Comparison of ENCODE assay signal across 9 cellular contexts in genomic region chr2:64945973-64946736, GRCh38. TPM values are rescaled to one million over a fixed set of nuclear protein-coding genes. Genes with fewer than 3 reads are reported as not detected.
DNase-seq lines count a peak whose midpoint lies in the region; ATAC-seq and TF ChIP-seq lines count a peak whose summit lies in the region.
"Had no signal": no experiment of that assay in that cellular context is flagged by ENCODE, and none has a peak within 500 bp of the region (broad histone marks: within the 10 kb centered on the region; RNA-seq: fewer than 3 reads in every experiment).

No MANE protein-coding gene starts in this region.

- H3K9me3 Mint-ChIP-seq in CD14-positive monocyte = peaks cover 0 to 2% (median 0%) of the 10 kb centered on the region in 7 donors
- H3K9me3 Mint-ChIP-seq in activated CD4-positive, alpha-beta T cell treated with anti-CD3 and anti-CD28 coated beads, Interleukin-2, amount 10 ng/mL, durations not matched to agents 24 days and 14 days = peaks cover 10% of the 10 kb centered on the region

- peaks cover 0 to 1% (median 0%) of the 10 kb centered on the region in 3 donors for H3K27me3 Mint-ChIP-seq in CD14-positive monocyte (ENCODE audit: low read depth in 3 of 3)
- no peaks in the 10 kb centered on the region for H3K27me3 Mint-ChIP-seq in activated CD4-positive, alpha-beta T cell treated with anti-CD3 and anti-CD28 coated beads, Interleukin-2, amount 10 ng/mL, durations not matched to agents 24 days and 14 days

- ATAC-seq in GM19455 (IDR thresholded peaks at IDR 0.05; ENCODE audit: unreplicated experiment) (peak; percentile 91), HG03520 (IDR thresholded peaks at IDR 0.05; ENCODE audit: unreplicated experiment) (peak; percentile 92), foreskin keratinocyte (peak; percentile 35)

- intact Hi-C loops in CD14-positive monocyte (cut with micrococcal nuclease) = no loop called here
- intact Hi-C loops in activated CD4-positive, alpha-beta T cell treated with anti-CD3 and anti-CD28 coated beads, Interleukin-2, amount 10 ng/mL, durations not matched to agents 24 days and 14 days (cut with micrococcal nuclease) = loop anchor here (2.0 kb wide), 1 partner anchor 43 kb away; the partner anchor contains the start of gene SLC1A4

- H3K36me3 Mint-ChIP-seq in CD14-positive monocyte = no peaks in the 10 kb centered on the region
- H3K36me3 Mint-ChIP-seq in activated CD4-positive, alpha-beta T cell treated with anti-CD3 and anti-CD28 coated beads, Interleukin-2, amount 10 ng/mL, durations not matched to agents 24 days and 14 days (ENCODE audit: low read depth) = peaks cover 2% of the 10 kb centered on the region

- H3K27ac ChIP-seq in foreskin keratinocyte = peak overlapping the region; percentile 34

- DNase-seq in CD14-positive monocyte (ENCODE audit: low spot score) (peak; percentile 58), foreskin keratinocyte (peak; percentile 65 to 72), HuH-7.5 (ENCODE audit: low spot score) (no peak), DMS53 treated with DMSO at 0.1 percent for 48 hours (lab: John Stamatoyannopoulos, UW; ENCODE audit: unreplicated experiment) (no peak)
- DNase-seq in activated CD4-positive, alpha-beta T cell treated with anti-CD3 and anti-CD28 coated beads, Interleukin-2, amount 10 ng/mL, durations not matched to agents 24 days and 14 days = peak; percentile 92
- DNase-seq in stimulated activated CD8-positive, alpha-beta memory T cell treated with anti-CD3 and anti-CD28 coated beads, Interleukin-4, amount 100 ng/mL, for 24 hours (ENCODE audit: low read depth) = peak; percentile 28

- H3K4me1 Mint-ChIP-seq in CD14-positive monocyte = peaks cover 83% of the 10 kb centered on the region
- H3K4me1 Mint-ChIP-seq in activated CD4-positive, alpha-beta T cell treated with anti-CD3 and anti-CD28 coated beads, Interleukin-2, amount 10 ng/mL, durations not matched to agents 24 days and 14 days = peaks cover 59% of the 10 kb centered on the region

- H3K27me3 ChIP-seq in foreskin keratinocyte = no peaks in the 10 kb centered on the region
- H3K27me3 ChIP-seq: tibial nerve had no signal

- H3K27ac Mint-ChIP-seq in CD14-positive monocyte = peak overlapping the region; percentile 81 to 93 (median 87)
- peak overlapping the region; percentile 97 for H3K27ac Mint-ChIP-seq in activated CD4-positive, alpha-beta T cell treated with anti-CD3 and anti-CD28 coated beads, Interleukin-2, amount 10 ng/mL, durations not matched to agents 24 days and 14 days

- peaks cover 31% of the 10 kb centered on the region for H3K4me1 ChIP-seq in foreskin keratinocyte

- no peak for TF ChIP-seq CTCF in CD14-positive monocyte (IDR thresholded peaks at IDR 0.05)
- no peak for TF ChIP-seq CTCF in foreskin keratinocyte (conservative IDR thresholded peaks at IDR 0.05)

- H3K4me3 Mint-ChIP-seq in CD14-positive monocyte = peak overlapping the region; percentile 71 to 82
- H3K4me3 Mint-ChIP-seq in activated CD4-positive, alpha-beta T cell treated with anti-CD3 and anti-CD28 coated beads, Interleukin-2, amount 10 ng/mL, durations not matched to agents 24 days and 14 days = peak overlapping the region; percentile 82

RNA-seq across cellular contexts. Expression of gene SLC1A4, which starts 43.0 kb away (rescaled TPM):
- polyA plus RNA-seq in CD14-positive monocyte (1 to 10 TPM; 4.4 to 4.5 TPM), foreskin keratinocyte (0.52 and 12.3 TPM in 2 replicates)
- total RNA-seq in activated CD4-positive, alpha-beta T cell treated with anti-CD3 and anti-CD28 coated beads, Interleukin-2, amount 10 ng/mL, durations not matched to agents 24 days and 14 days = 12.4 and 13.1 TPM in 2 replicates
- total RNA-seq in foreskin keratinocyte = 1.0 and 20.2 TPM in 2 replicates

Comparison
In these comparisons a context has a peak if more than half of its experiments do, and no peak if none do; other contexts are left out.
1. DNase-seq: peak in CD14-positive monocyte (single experiment), activated CD4-positive, alpha-beta T cell treated with anti-CD3 and anti-CD28 coated beads, Interleukin-2, amount 10 ng/mL, durations not matched to agents 24 days and 14 days (single experiment), foreskin keratinocyte (2 of 2) and stimulated activated CD8-positive, alpha-beta memory T cell treated with anti-CD3 and anti-CD28 coated beads, Interleukin-4, amount 100 ng/mL, for 24 hours (single experiment); none in HuH-7.5 (single experiment) and DMS53 treated with DMSO at 0.1 percent for 48 hours (single experiment).
2. ATAC-seq: peak in every context shown above with its lines; median percentile 92 in HG03520; 91 in GM19455; 35 in foreskin keratinocyte.